In the genomic region with DNA sequence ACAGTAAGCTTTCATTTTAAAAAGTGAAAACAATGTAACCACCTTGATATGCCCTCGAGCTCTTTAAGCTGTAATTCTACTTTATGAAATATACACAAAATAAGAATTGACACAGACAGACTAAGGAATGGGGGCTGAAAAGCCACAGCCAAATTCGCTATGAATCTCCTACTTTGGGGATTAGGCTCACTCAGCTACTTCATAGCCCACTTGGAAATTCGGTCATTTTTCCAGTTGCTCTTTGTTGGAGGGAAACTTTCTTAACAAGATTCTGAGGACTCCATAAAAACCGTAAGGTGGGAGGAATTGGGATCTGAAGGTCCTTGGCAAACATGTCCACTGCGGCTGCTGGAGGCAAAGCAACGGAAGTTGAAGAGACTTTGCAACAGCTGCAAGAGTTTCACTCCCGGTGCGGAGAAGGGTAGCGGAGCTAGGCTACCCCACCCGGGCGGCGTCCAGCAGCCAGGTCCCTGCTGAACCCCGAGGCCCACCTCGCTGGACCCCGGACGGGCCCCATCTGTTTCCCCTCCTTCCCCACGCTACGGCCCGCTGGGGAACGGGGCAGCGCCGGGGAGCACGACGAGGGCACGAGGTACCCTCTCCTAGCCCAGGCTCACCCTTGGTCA, we compare ENCODE assay signal across 8 cellular contexts. TPM values are rescaled to one million over a fixed set of nuclear protein-coding genes. Genes with fewer than 3 reads are reported as not detected.
DNase-seq lines count a peak whose midpoint lies in the region; ATAC-seq, FAIRE-seq and TF ChIP-seq lines count a peak whose summit lies in the region.

No MANE protein-coding gene starts in this region.

- H3K36me3 ChIP-seq in SU-DHL-6 (ENCODE audit: low read length) (no peaks in the 10 kb centered on the region), lung (ENCODE audit: control insufficient read depth in 2 of 2, insufficient read depth in 2 of 2, low read length in 2 of 2) (peaks cover 0 to 3% of the 10 kb centered on the region in 2 donors), stomach smooth muscle (ENCODE audit: control insufficient read depth in 2 of 2, insufficient read depth in 2 of 2, low read length in 2 of 2) (peaks cover 0 to 4% of the 10 kb centered on the region in 2 donors)

- H3K9me3 Mint-ChIP-seq in chondrocyte (ENCODE audit: low read depth), result no peaks in the 10 kb centered on the region

- CTCF ChIA-PET in A549 (lab: Yijun Ruan, JAX), result interaction anchor here (1.2 kb wide), 1 partner anchor 219 kb away, joined by 3 read pairs; no protein-coding TSS in a partner anchor

- no peaks in the 10 kb centered on the region for H3K9me3 ChIP-seq in A549
- no peaks in the 10 kb centered on the region for H3K9me3 ChIP-seq in SU-DHL-6 (ENCODE audit: insufficient read depth, low read length)
- H3K9me3 ChIP-seq in lung (ENCODE audit: control insufficient read depth in 2 of 2, insufficient read depth in 1 of 2, low read length in 1 of 2), result no peaks in the 10 kb centered on the region
- H3K9me3 ChIP-seq in stomach smooth muscle (ENCODE audit: control insufficient read depth in 2 of 2, low read length in 2 of 2), result no peaks in the 10 kb centered on the region

- peak overlapping the region; percentile 93 for H3K4me3 Mint-ChIP-seq in chondrocyte (ENCODE audit: unreplicated experiment)

- TF ChIP-seq EP300 in A549 (IDR thresholded peaks at IDR 0.05), result no peak

- peak overlapping the region; percentile 73 for H3K27ac Mint-ChIP-seq in chondrocyte (ENCODE audit: unreplicated experiment)

- H3K9ac ChIP-seq in SU-DHL-6 (ENCODE audit: low read length) (peak overlapping the region; percentile 92), stomach smooth muscle (ENCODE audit: low read length in 2 of 2) (peak overlapping the region; percentile 71 to 72)

- FAIRE-seq in A549 (lab: Jason Lieb, UNC), result no peak

- H2AFZ ChIP-seq in SU-DHL-6 (ENCODE audit: low read depth, low read length, severe bottlenecking), result peak overlapping the region; percentile 87

- H3F3A ChIP-seq in SU-DHL-6 (ENCODE audit: insufficient read depth), result no peaks in the 10 kb centered on the region; the same call in 1 of the 2 replicates

- H3K27me3 ChIP-seq in SU-DHL-6 (ENCODE audit: low read length) (no peaks in the 10 kb centered on the region), lung (ENCODE audit: control insufficient read depth, insufficient read depth) (no peaks in the 10 kb centered on the region), stomach smooth muscle (ENCODE audit: control insufficient read depth in 1 of 2, insufficient read depth in 2 of 2, low read length in 2 of 2) (no peaks in the 10 kb centered on the region)

- peak overlapping the region; percentile 63 for H3K4me3 ChIP-seq in A549
- peak overlapping the region; percentile 92 for H3K4me3 ChIP-seq in SU-DHL-6 (ENCODE audit: insufficient read depth, low read length, poor library complexity, severe bottlenecking)
- H3K4me3 ChIP-seq in lung, result peak overlapping the region; percentile 89
- peak overlapping the region; percentile 93 to 99 for H3K4me3 ChIP-seq in stomach smooth muscle (ENCODE audit: low read length in 2 of 2)

- H3K27me3 Mint-ChIP-seq in chondrocyte (ENCODE audit: low read depth), result no peaks in the 10 kb centered on the region

- peaks cover 19% of the 10 kb centered on the region; the same call in 1 of the 2 replicates for H3K79me2 ChIP-seq in SU-DHL-6 (ENCODE audit: insufficient read depth, low read length)

- H3K4me1 Mint-ChIP-seq in chondrocyte (ENCODE audit: low read depth), result peaks cover 35% of the 10 kb centered on the region

- H3K27ac ChIP-seq in A549, result peak overlapping the region; percentile 57 to 88
- no peak overlapping the region; the same call in 1 of the 2 replicates for H3K27ac ChIP-seq in SU-DHL-6 (ENCODE audit: low read depth, low read length)
- H3K27ac ChIP-seq in lung (ENCODE audit: low read depth in 1 of 2, low read length in 1 of 2), result peak overlapping the region; percentile 58 to 75
- no peak overlapping the region for H3K27ac ChIP-seq in stomach smooth muscle (ENCODE audit: low read length)

- no peak for TF ChIP-seq RAD21 in A549 (conservative IDR thresholded peaks at IDR 0.05 in 1 of 2, IDR thresholded peaks at IDR 0.05 in 1 of 2)

- H3K9me2 ChIP-seq in SU-DHL-6 (replicated peaks; ENCODE audit: insufficient read depth, low read length), result no peaks in the 10 kb centered on the region

- in situ Hi-C loops in G401 (cut with HindIII; ENCODE audit: low sequenced_read_pairs), result no loop called here

- H3K4me1 ChIP-seq in A549 (peaks cover 10% of the 10 kb centered on the region; the same call in 2 of the 3 replicates), lung (ENCODE audit: control insufficient read depth in 2 of 2, insufficient read depth in 2 of 2, low read length in 2 of 2) (peaks cover 1 to 7% of the 10 kb centered on the region in 2 donors), stomach smooth muscle (ENCODE audit: control insufficient read depth, insufficient read depth, low read length) (peaks cover 10% of the 10 kb centered on the region)

- WGBS in A549 (ENCODE audit: missing lambda C conversion rate), result 5% methylated on average over 20 of the region's 25 CpGs
- WGBS in lung, 2 donors, result 4% methylated on average over 25 of the region's 25 CpGs

- DNase-seq in A549 (ENCODE audit: low read depth in 1 of 2, low spot score in 1 of 2) (peak in 1 of 2 experiments; percentile 15), chondrocyte (ENCODE audit: low spot score) (no peak), lung (ENCODE audit: low spot score) (no peak), G401 (ENCODE audit: low spot score) (no peak)

- peaks cover 3% of the 10 kb centered on the region for H3K36me3 Mint-ChIP-seq in chondrocyte (ENCODE audit: low read depth)

- H4K20me1 ChIP-seq in SU-DHL-6 (ENCODE audit: low read depth, low read length), result no peaks in the 10 kb centered on the region; the same call in 1 of the 2 replicates

- POLR2A ChIA-PET in A549 (lab: Yijun Ruan, JAX), result no interaction called here

- peak overlapping the region; percentile 98 for H3K4me2 ChIP-seq in A549
- H3K4me2 ChIP-seq in SU-DHL-6 (ENCODE audit: low read depth, low read length, poor library complexity, severe bottlenecking), result peak overlapping the region; percentile 93

- peak; percentile 27 to 55; a peak in 4 of 6 replicates for ATAC-seq in A549
- peak; percentile 9 for ATAC-seq in GM18873 (IDR thresholded peaks at IDR 0.05; ENCODE audit: low FRiP score, unreplicated experiment)
- ATAC-seq in HG03139 (IDR thresholded peaks at IDR 0.05; ENCODE audit: unreplicated experiment), result peak; percentile 12
- ATAC-seq in lung (ENCODE audit: insufficient read depth, low FRiP score), result no peak

- no peak for TF ChIP-seq POLR2A in A549 (IDR thresholded peaks at IDR 0.05; ENCODE audit: low read length)

- TF ChIP-seq CTCF in A549 (IDR thresholded peaks at IDR 0.05) (no peak), SU-DHL-6 (IDR thresholded peaks at IDR 0.05; ENCODE audit: insufficient read depth, low read length, poor library complexity, severe bottlenecking) (no peak), chondrocyte (IDR thresholded peaks at IDR 0.05) (no peak), lung (IDR thresholded peaks at IDR 0.05; ENCODE audit: control extremely low read depth, extremely low read depth) (no peak)

TF ChIP-seq in A549, 52 proteins besides CTCF, POLR2A, EP300 and RAD21 (continues in another document):
- TF ChIP-seq CBX2 (IDR thresholded peaks at IDR 0.05; ENCODE audit: borderline replicate concordance, low read depth) (no peak), MYC (IDR thresholded peaks at IDR 0.05; ENCODE audit: borderline replicate concordance, low read length) (no peak), EHF (CRISPR knock-in tag; IDR thresholded peaks at IDR 0.05) (no peak), MAFK (IDR thresholded peaks at IDR 0.05; ENCODE audit: partially characterized antibody) (no peak), FOXS1 (CRISPR knock-in tag; IDR thresholded peaks at IDR 0.05) (no peak), FOSL2 (IDR thresholded peaks at IDR 0.05) (no peak), FOSL2 (CRISPR knock-in tag; IDR thresholded peaks at IDR 0.05) (no peak), HOXB13 (CRISPR knock-in tag; IDR thresholded peaks at IDR 0.05; ENCODE audit: low read depth) (no peak), KDM5A (IDR thresholded peaks at IDR 0.05) (no peak), PHF8 (IDR thresholded peaks at IDR 0.05; ENCODE audit: borderline replicate concordance, low read depth) (no peak)
- TF ChIP-seq, protein P1, sequence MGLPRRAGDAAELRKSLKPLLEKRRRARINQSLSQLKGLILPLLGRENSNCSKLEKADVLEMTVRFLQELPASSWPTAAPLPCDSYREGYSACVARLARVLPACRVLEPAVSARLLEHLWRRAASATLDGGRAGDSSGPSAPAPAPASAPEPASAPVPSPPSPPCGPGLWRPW (IDR thresholded peaks at IDR 0.05), result no peak

RNA-seq across cellular contexts. Expression of gene MYCBP, which starts 0.6 kb away (rescaled TPM):
- polyA plus RNA-seq in A549 (2011; rRNA removed) (20.8 and 25.5 TPM in 2 replicates), A549 (2017; fragmentation: RNase III; extraction: RNeasy Plus Mini Kit Qiagen cat#74134 plus additional on column Dnase treatment) (25.0 to 29.4 TPM (median 27.8 TPM) in 3 replicates), lung (10 to 100 TPM; 11.2 to 15.1 TPM)
- polyA plus RNA-seq in A549 (2012; cell fraction: cytosol; rRNA removed), result 10.4 and 11.0 TPM in 2 replicates
- polyA plus RNA-seq in A549 (2012; cell fraction: nucleus; rRNA removed), result 2.5 and 3.9 TPM in 2 replicates
- 4.0 and 4.8 TPM in 2 replicates for polyA minus RNA-seq in A549 (2011; rRNA and poly(A)+ RNA removed)
- total RNA-seq in chondrocyte (6.1 to 13.7 TPM (median 6.1 TPM) in 3 replicates), lung (10 to 100 TPM; 12.8 to 26.6 TPM)
- 34.3 and 48.0 TPM in 2 replicates for total RNA-seq in G401 (2014; rRNA removed; shearing (Covaris generic))

RNA-seq across cellular contexts. Expression of gene GJA9, which starts 8.9 kb away (rescaled TPM):
- polyA plus RNA-seq in A549 (2011; rRNA removed) (0.20 TPM in 1 of 2 replicates, not detected in the other), A549 (2017; fragmentation: RNase III; extraction: RNeasy Plus Mini Kit Qiagen cat#74134 plus additional on column Dnase treatment) (0.05 TPM in 1 of 3 replicates, not detected in the others), lung (under 1 TPM; 0.04 to 0.05 TPM)
- polyA plus RNA-seq in A549 (2012; cell fraction: cytosol; rRNA removed), result 0.01 TPM in 1 of 2 replicates, not detected in the other
- polyA plus RNA-seq in A549 (2012; cell fraction: nucleus; rRNA removed), result not detected in 2 replicates
- polyA minus RNA-seq in A549 (2011; rRNA and poly(A)+ RNA removed), result not detected in 2 replicates
- total RNA-seq in chondrocyte (not detected in 3 replicates), lung (not detected)
- not detected in 2 replicates for total RNA-seq in G401 (2014; rRNA removed; shearing (Covaris generic))

RNA-seq across cellular contexts. Expression of gene RRAGC, which starts 12.9 kb away (rescaled TPM):
- polyA plus RNA-seq in A549 (2011; rRNA removed) (10.9 and 13.5 TPM in 2 replicates), A549 (2017; fragmentation: RNase III; extraction: RNeasy Plus Mini Kit Qiagen cat#74134 plus additional on column Dnase treatment) (14.1 to 18.0 TPM (median 16.3 TPM) in 3 replicates), lung (10 to 100 TPM; 13.0 to 25.8 TPM)
- polyA plus RNA-seq in A549 (2012; cell fraction: cytosol; rRNA removed), result 5.3 TPM in 2 replicates
- 1.4 and 2.5 TPM in 2 replicates for polyA plus RNA-seq in A549 (2012; cell fraction: nucleus; rRNA removed)
- 3.8 and 4.3 TPM in 2 replicates for polyA minus RNA-seq in A549 (2011; rRNA and poly(A)+ RNA removed)
- total RNA-seq in chondrocyte (51.7 to 71.7 TPM (median 71.2 TPM) in 3 replicates), lung (10 to 100 TPM; 28.1 to 32.1 TPM)
- total RNA-seq in G401 (2014; rRNA removed; shearing (Covaris generic)), result 22.2 and 29.8 TPM in 2 replicates

Comparison
In these comparisons a context has a peak if more than half of its experiments do, and no peak if none do; other contexts are left out.
1. H3K27ac ChIP-seq: peak in A549 (2 of 2) and lung (2 of 2); none in SU-DHL-6 (single experiment) and stomach smooth muscle (single experiment).
2. Peak in every context shown above with its lines, with median percentiles within 50 percentile points of each other: H3K4me3 ChIP-seq.